Comparison of ENCODE assay signal across 8 cellular contexts in genomic region chr9:100216178-100216787, GRCh38.
DNase-seq lines count a peak whose midpoint lies in the region; ATAC-seq and TF ChIP-seq lines count a peak whose summit lies in the region.

No MANE protein-coding gene starts in this region.

- TF ChIP-seq CTCF in CD4-positive, alpha-beta T cell (IDR thresholded peaks at IDR 0.05) = peak; percentile 50
- TF ChIP-seq CTCF in IMR-90 (conservative IDR thresholded peaks at IDR 0.05; ENCODE audit: low read depth, low read length) (peak; percentile 56), colonic mucosa (IDR thresholded peaks at IDR 0.05) (peak; percentile 62), lower lobe of right lung (IDR thresholded peaks at IDR 0.05) (peak; percentile 65)

- H3K4me1 ChIP-seq in IMR-90 (ENCODE audit: control insufficient read depth, insufficient read depth, low read length) (peaks cover 6% of the 10 kb centered on the region), colonic mucosa (no peaks in the 10 kb centered on the region), lower lobe of right lung (no peaks in the 10 kb centered on the region)

- H3K18ac ChIP-seq in IMR-90 (ENCODE audit: low read depth, low read length) = no peak overlapping the region

- peaks cover 24% of the 10 kb centered on the region for H3K36me3 Mint-ChIP-seq in CD4-positive, alpha-beta T cell (ENCODE audit: low read depth)

- no peak overlapping the region for H2BK5ac ChIP-seq in IMR-90 (ENCODE audit: low read depth, low read length, poor library complexity, severe bottlenecking)

- H3K14ac ChIP-seq in IMR-90 (replicated peaks; ENCODE audit: low read depth, low read length) = no peak overlapping the region

- H4K20me1 ChIP-seq in IMR-90 (ENCODE audit: insufficient read depth, low read length) = peaks cover 4% of the 10 kb centered on the region; the same call in 1 of the 2 replicates

- POLR2A ChIA-PET in CD4-positive, alpha-beta T cell (lab: Charles Lee) = no interaction called here
- POLR2A ChIA-PET in IMR-90 (lab: Charles Lee; ENCODE audit: unreplicated experiment) = no interaction called here

- dilution Hi-C loops in IMR-90 (cut with HindIII; ENCODE audit: low sequenced_read_pairs, unreplicated experiment) = no loop called here

- no peak overlapping the region for H2AFZ ChIP-seq in IMR-90 (replicated peaks; ENCODE audit: low read length, poor library complexity)

- H4K5ac ChIP-seq in IMR-90 (ENCODE audit: low read depth, low read length) = no peak overlapping the region

- no peaks in the 10 kb centered on the region for H3K27me3 ChIP-seq in CD4-positive, alpha-beta T cell (ENCODE audit: control insufficient read depth, insufficient read depth, low read length)
- no peaks in the 10 kb centered on the region for H3K27me3 ChIP-seq in IMR-90 (ENCODE audit: control insufficient read depth, insufficient read depth, low read length)
- H3K27me3 ChIP-seq in colonic mucosa = no peaks in the 10 kb centered on the region
- H3K27me3 ChIP-seq in lower lobe of right lung (ENCODE audit: low read depth) = no peaks in the 10 kb centered on the region

- no peak overlapping the region for H2AK9ac ChIP-seq in IMR-90 (replicated peaks; ENCODE audit: low read depth, low read length, poor library complexity)

- H3K27ac Mint-ChIP-seq in CD4-positive, alpha-beta T cell = no peak overlapping the region

- H2BK15ac ChIP-seq in IMR-90 (ENCODE audit: low read depth, low read length) = no peak overlapping the region

- H2BK20ac ChIP-seq in IMR-90 (ENCODE audit: low read depth, low read length) = no peak overlapping the region

- CTCF ChIA-PET in CD4-positive, alpha-beta T cell (lab: Charles Lee) = interaction anchor here (0.6 to 1.1 kb wide), 5 partner anchors 9 to 950 kb away, joined by 3 read pairs; no protein-coding TSS in a partner anchor
- CTCF ChIA-PET in IMR-90 (lab: Yijun Ruan, JAX) = interaction anchor here (0.6 to 1.1 kb wide), 2 partner anchors 13 to 46 kb away, joined by 3 to 5 read pairs; no protein-coding TSS in a partner anchor

- no peak overlapping the region for H3K4ac ChIP-seq in IMR-90 (ENCODE audit: low read depth, low read length)

- peaks cover 7% of the 10 kb centered on the region for H3K9me1 ChIP-seq in IMR-90 (ENCODE audit: insufficient read depth, low read length)

- DNase-seq in CD4-positive, alpha-beta T cell = peak; percentile 11 to 49 (median 35)
- DNase-seq in IMR-90 (peak; percentile 45), colonic mucosa (peak; percentile 76), lower lobe of right lung (peak; percentile 43)
- DNase-seq in activated CD4-positive, CD25-positive, alpha-beta regulatory T cell (lab: John Stamatoyannopoulos, UW) = peak; percentile 19 to 33 (median 25)
- peak; percentile 25 to 54 for DNase-seq in stimulated activated CD8-positive, alpha-beta memory T cell treated with anti-CD3 and anti-CD28 coated beads, Interleukin-2, amount 100 ng/mL, for 48 hours (ENCODE audit: low read depth in 2 of 2)

- H3K9ac ChIP-seq in IMR-90 (ENCODE audit: low read depth, low read length) (no peak overlapping the region), colonic mucosa (ENCODE audit: low read depth in 2 of 2, low read length in 2 of 2) (no peak overlapping the region)

- H3K27ac ChIP-seq in CD4-positive, alpha-beta T cell (ENCODE audit: low read depth, low read length) = no peak overlapping the region
- H3K27ac ChIP-seq in IMR-90 (ENCODE audit: insufficient read depth, low read length) (no peak overlapping the region), colonic mucosa (no peak overlapping the region), lower lobe of right lung (no peak overlapping the region)

- in situ Hi-C loops in IMR-90 (cut with MboI; ENCODE audit: low sequenced_read_pairs) = loop anchor here (25.0 kb wide), 2 partner anchors 404 to 954 kb away; partner anchors contain the start of gene NR4A3

- no peak for ATAC-seq in CD4-positive, alpha-beta T cell (ENCODE audit: poor library complexity)
- ATAC-seq in GM19372 (IDR thresholded peaks at IDR 0.05; ENCODE audit: low read depth, unreplicated experiment) (peak; percentile 76), IMR-90 (ENCODE audit: low read depth) (0 out of 2 replicates have a peak, but pooled peaks have one; percentile 22), lower lobe of right lung (peak; percentile 67 to 84), GM18519 (IDR thresholded peaks at IDR 0.05; ENCODE audit: low FRiP score, unreplicated experiment) (no peak)

- peak; percentile 63 for TF ChIP-seq RAD21 in IMR-90 (IDR thresholded peaks at IDR 0.05; ENCODE audit: low read length)

- H2BK120ac ChIP-seq in IMR-90 (ENCODE audit: low read depth, low read length) = no peak overlapping the region

- WGBS in IMR-90 (ENCODE audit: extremely low coverage in 2 of 2, insufficient read length in 1 of 2), 2 experiments = 0% methylated on average over 1 of the region's 4 CpGs; no CpG with 5 or more reads in 1 of the 2 experiments

- no peak overlapping the region for H4K91ac ChIP-seq in IMR-90 (ENCODE audit: insufficient read depth, low read depth, low read length)

- H3K9me3 Mint-ChIP-seq in CD4-positive, alpha-beta T cell = no peaks in the 10 kb centered on the region

- no peaks in the 10 kb centered on the region for H3K9me3 ChIP-seq in CD4-positive, alpha-beta T cell (ENCODE audit: control insufficient read depth, low read length)
- H3K9me3 ChIP-seq in IMR-90 (ENCODE audit: control insufficient read depth, insufficient read depth, low read length) (no peaks in the 10 kb centered on the region), colonic mucosa (no peaks in the 10 kb centered on the region), lower lobe of right lung (no peaks in the 10 kb centered on the region)

- H3K4me1 Mint-ChIP-seq in CD4-positive, alpha-beta T cell (ENCODE audit: low read depth) = no peaks in the 10 kb centered on the region

- no peak overlapping the region for H3K4me3 Mint-ChIP-seq in CD4-positive, alpha-beta T cell

- TF ChIP-seq POLR2A in IMR-90 (IDR thresholded peaks at IDR 0.05; ENCODE audit: low read depth, low read length) = no peak

- no peaks in the 10 kb centered on the region for H3K27me3 Mint-ChIP-seq in CD4-positive, alpha-beta T cell

- peaks cover 1% of the 10 kb centered on the region; the same call in 1 of the 2 replicates for H3K36me3 ChIP-seq in IMR-90 (ENCODE audit: control insufficient read depth, insufficient read depth, low read length)
- H3K36me3 ChIP-seq in colonic mucosa = no peaks in the 10 kb centered on the region
- peaks cover 4% of the 10 kb centered on the region for H3K36me3 ChIP-seq in lower lobe of right lung

- H3K56ac ChIP-seq in IMR-90 (ENCODE audit: extremely low read depth, insufficient read depth, low read length) = no peak overlapping the region

- intact Hi-C loops in CD4-positive, alpha-beta T cell (cut with DNase I, micrococcal nuclease) = loop anchor here (1.0 to 5.0 kb wide), 3 partner anchors 188 to 409 kb away; no protein-coding TSS in a partner anchor
- intact Hi-C loops in IMR-90 (cut with micrococcal nuclease) (loop anchor here (5.0 kb wide), 1 partner anchor 1034 kb away; no protein-coding TSS in a partner anchor), colonic mucosa (cut with DNase I) (loop anchor here (5.0 kb wide), 1 partner anchor 189 kb away; no protein-coding TSS in a partner anchor), lower lobe of right lung (cut with DNase I) (no loop called here)

- no peak overlapping the region for H2AK5ac ChIP-seq in IMR-90 (ENCODE audit: low read depth, low read length)

- H3K23ac ChIP-seq in IMR-90 (ENCODE audit: low read depth, low read length) = no peak overlapping the region

- no peak overlapping the region for H4K8ac ChIP-seq in IMR-90 (ENCODE audit: low read depth in 2 of 2, low read length in 2 of 2)

- peaks cover 5 to 14% of the 10 kb centered on the region in 2 experiments for H3K79me1 ChIP-seq in IMR-90 (ENCODE audit: low read depth in 1 of 2, low read length in 2 of 2)

- no peak overlapping the region for H3K4me3 ChIP-seq in IMR-90 (ENCODE audit: insufficient read depth, low read depth, low read length)
- H3K4me3 ChIP-seq in colonic mucosa = no peak overlapping the region
- no peak overlapping the region for H3K4me3 ChIP-seq in lower lobe of right lung

- no peak overlapping the region for H3K4me2 ChIP-seq in IMR-90 (ENCODE audit: low read depth, low read length)

- BruUV-seq in IMR-90 (replicated peaks; lab: Mats Ljungman, UMichigan) = no TSS peak

TF ChIP-seq in IMR-90, 13 proteins besides CTCF, POLR2A, EP300 and RAD21:
- TF ChIP-seq RCOR1 (IDR thresholded peaks at IDR 0.05; ENCODE audit: insufficient replicate concordance, low read length) (no peak), SMC3 (IDR thresholded peaks at IDR 0.05; ENCODE audit: low read depth, low read length) (peak; percentile 49)

Comparison
In these comparisons a context has a peak if more than half of its experiments do, and no peak if none do; other contexts are left out.
1. ATAC-seq: peak in GM19372 (single experiment), IMR-90 (single experiment) and lower lobe of right lung (2 of 2); none in CD4-positive, alpha-beta T cell (single experiment) and GM18519 (single experiment).
2. DNase-seq: peak in every context shown above with its lines; median percentile 76 in colonic mucosa; 45 in IMR-90; 43 in lower lobe of right lung; 40 in stimulated activated CD8-positive, alpha-beta memory T cell treated with anti-CD3 and anti-CD28 coated beads, Interleukin-2, amount 100 ng/mL, for 48 hours; 35 in CD4-positive, alpha-beta T cell; 25 in activated CD4-positive, CD25-positive, alpha-beta regulatory T cell.
3. Peak in every context shown above with its lines, with median percentiles within 50 percentile points of each other: CTCF ChIP-seq.